ENCODE assay signal across 8 cellular contexts in the genomic region with DNA sequence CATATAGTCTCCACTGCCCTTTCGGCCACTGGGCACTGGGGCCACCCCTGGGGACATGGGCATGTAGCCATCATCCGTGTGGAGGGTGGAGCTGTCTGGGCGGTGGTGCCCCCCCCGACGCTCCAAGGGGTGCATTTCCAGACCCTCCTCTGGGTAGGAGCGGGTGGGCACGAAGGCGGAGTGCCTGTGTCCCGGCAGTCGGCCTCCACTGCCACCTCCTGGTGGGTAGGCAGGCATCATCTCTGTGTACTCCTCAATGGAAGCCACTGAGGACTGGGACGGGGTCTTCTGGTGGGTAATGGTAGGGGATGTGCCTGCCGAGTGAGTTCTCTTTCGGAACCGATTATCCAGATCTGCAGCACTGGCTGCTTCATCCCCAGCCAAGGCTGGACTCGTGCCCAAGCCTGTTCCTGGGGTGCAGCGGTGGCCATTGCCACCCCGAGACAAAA. TPM values are rescaled to one million over a fixed set of nuclear protein-coding genes. Genes with fewer than 3 reads are reported as not detected.
DNase-seq lines count a peak whose midpoint lies in the region; ATAC-seq and TF ChIP-seq lines count a peak whose summit lies in the region.

No MANE protein-coding gene starts in this region.

- DNase-seq in LHCN-M2 (ENCODE audit: low read depth): peak; percentile 41
- no peak for DNase-seq in coronary artery (ENCODE audit: low spot score)
- no peak for DNase-seq in naive B cell
- DNase-seq in medulla oblongata (ENCODE audit: extremely low spot score): no peak

- H3K4me3 ChIP-seq in coronary artery: peak overlapping the region; percentile 86

- ATAC-seq in naive B cell (ENCODE audit: low read depth in 2 of 2) (no peak), HG03571 (IDR thresholded peaks at IDR 0.05; ENCODE audit: unreplicated experiment) (no peak), HG02938 (IDR thresholded peaks at IDR 0.05; ENCODE audit: unreplicated experiment) (no peak), GM19324 (IDR thresholded peaks at IDR 0.05; ENCODE audit: low FRiP score, unreplicated experiment) (no peak)

- peaks cover 36 to 58% (median 56%) of the 10 kb centered on the region in 3 donors for H3K4me1 Mint-ChIP-seq in naive B cell

- no peaks in the 10 kb centered on the region for H3K27me3 Mint-ChIP-seq in naive B cell

- peak overlapping the region in 6 of 8 donors; percentile 29 to 85 (median 81) for H3K4me3 Mint-ChIP-seq in naive B cell

- peak; percentile 7; the same call in 1 of the 2 replicates for TF ChIP-seq CTCF in C4-2B (conservative IDR thresholded peaks at IDR 0.05)
- no peak for TF ChIP-seq CTCF in coronary artery (IDR thresholded peaks at IDR 0.05)

- H3K9me3 Mint-ChIP-seq in naive B cell: no peaks in the 10 kb centered on the region

- peak overlapping the region in 2 of 6 donors; percentile 13 to 33 for H3K27ac Mint-ChIP-seq in naive B cell

- H3K27ac ChIP-seq in C4-2B: peak overlapping the region; percentile 70
- peak overlapping the region; percentile 90 to 93 for H3K27ac ChIP-seq in coronary artery

- H3K36me3 Mint-ChIP-seq in naive B cell: no peaks in the 10 kb centered on the region

RNA-seq across cellular contexts. Expression of gene IRS1, which starts 2.8 kb away (rescaled TPM):
- total RNA-seq in LHCN-M2 (2014; rRNA removed): 25.0 and 28.5 TPM in 2 replicates
- polyA plus RNA-seq in LHCN-M2 (2012): 18.9 TPM
- 1 to 10 TPM in 1 of 6 donors, under 1 TPM in 5; 0.43 to 2.7 (median 0.73) TPM for polyA plus RNA-seq in naive B cell (ENCODE audit: low read depth in 6 of 6)

RNA-seq across cellular contexts. Expression of gene RHBDD1, which starts 39.0 kb away (rescaled TPM):
- 4.4 and 6.6 TPM in 2 replicates for total RNA-seq in LHCN-M2 (2014; rRNA removed)
- 9.0 TPM for polyA plus RNA-seq in LHCN-M2 (2012)
- 10 to 100 TPM; 30.6 to 63.5 (median 49.6) TPM for polyA plus RNA-seq in naive B cell (ENCODE audit: low read depth in 6 of 6)
